Comparison of ENCODE assay signal across 10 cellular contexts in the genomic region with DNA sequence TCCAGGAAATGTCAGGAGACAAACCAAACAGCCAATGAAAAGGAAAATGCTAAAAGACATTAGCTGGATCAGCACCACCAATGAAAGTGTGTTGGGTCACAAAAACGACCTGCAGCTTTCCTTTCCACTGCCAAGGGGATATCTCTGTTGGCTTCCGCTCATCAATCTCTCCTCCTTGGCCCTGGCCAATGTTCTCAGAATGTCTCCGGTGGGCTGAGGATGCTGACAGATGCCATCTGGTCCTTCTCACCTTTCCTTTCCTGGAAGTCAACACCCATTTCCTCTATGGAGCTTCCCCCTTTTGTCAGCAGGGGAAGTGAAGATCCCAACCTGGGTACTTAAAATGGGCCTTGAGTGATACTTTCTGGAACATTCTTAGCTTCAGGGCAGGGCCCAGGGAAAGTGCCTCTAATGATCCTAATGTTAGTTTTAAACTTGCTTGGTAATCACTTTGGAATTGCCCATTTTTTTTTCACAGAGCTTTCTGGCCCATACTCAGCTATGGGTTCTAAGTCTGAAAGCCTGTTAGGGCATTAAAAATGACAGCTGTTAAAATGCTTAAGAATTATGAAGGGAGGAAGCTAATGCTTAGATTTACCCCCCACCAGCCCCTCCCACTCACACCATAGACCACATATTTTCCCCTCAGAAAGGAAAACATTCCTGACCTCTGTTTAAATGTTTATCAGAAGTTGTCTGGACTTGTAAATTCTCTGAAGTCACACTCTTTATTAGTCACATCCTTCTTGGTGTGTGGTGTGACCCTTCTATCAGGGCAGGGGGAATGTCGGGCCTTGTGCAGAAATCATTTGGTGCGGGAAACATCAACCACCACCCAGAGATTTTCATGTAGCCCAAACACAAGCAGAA. TPM values are rescaled to one million over a fixed set of nuclear protein-coding genes. Genes with fewer than 3 reads are reported as not detected.
A peak's percentile ranks its signal among the peaks of the same experiment; 100 is the strongest.
DNase-seq lines count a peak whose midpoint lies in the region; ATAC-seq, FAIRE-seq and TF ChIP-seq lines count a peak whose summit lies in the region.
"Had no signal": no experiment of that assay in that cellular context is flagged by ENCODE, and none has a peak within 500 bp of the region (broad histone marks: within the 10 kb centered on the region; RNA-seq: fewer than 3 reads in every experiment).

No MANE protein-coding gene starts in this region.

- POLR2A ChIA-PET in HepG2 (lab: Yijun Ruan, JAX): interaction anchor here (1.0 to 1.6 kb wide), 3 partner anchors 18 to 29 kb away, joined by 4 to 7 read pairs (median 5); a partner anchor contains a TSS

- CTCF ChIA-PET in HepG2 (lab: Yijun Ruan, JAX; ENCODE audit: low intra/inter-chr PET ratio, low total read pairs): no interaction called here

- no peak for TF ChIP-seq RAD21 in HepG2 (CRISPR knock-in tag; IDR thresholded peaks at IDR 0.05)

- peak overlapping the region; percentile 36 for H3K4me2 ChIP-seq in HepG2 (ENCODE audit: low read depth, low read length)

- H3K9ac ChIP-seq in HepG2 (ENCODE audit: insufficient read depth, low read depth, low read length): no peak overlapping the region

- H3K27me3 ChIP-seq in HepG2 (ENCODE audit: control insufficient read depth in 1 of 2, insufficient read depth in 2 of 2, low read length in 2 of 2): no peaks in the 10 kb centered on the region
- no peaks in the 10 kb centered on the region for H3K27me3 ChIP-seq in thoracic aorta (replicated peaks; ENCODE audit: insufficient read depth)

- in situ Hi-C loops in HepG2 (cut with HindIII; ENCODE audit: extremely low pct_ligation_motif_present, low pct_unique_long_range_greater_than_20kb): no loop called here

- no peaks in the 10 kb centered on the region for H4K20me1 ChIP-seq in HepG2 (ENCODE audit: insufficient read depth, low read length)

- no TSS peak for BruUV-seq in HepG2 (replicated peaks; lab: Mats Ljungman, UMichigan)

- peak; percentile 62 for DNase-seq in HTR-8/SVneo (ENCODE audit: insufficient read length, low spot score)
- peak; percentile 99 for DNase-seq in choroid plexus epithelial cell (ENCODE audit: low read depth)
- peak; percentile 70 for DNase-seq in HepG2 (ENCODE audit: low spot score)
- DNase-seq in thoracic aorta (ENCODE audit: low spot score): no peak
- no peak for DNase-seq in activated CD4-positive, CD25-positive, alpha-beta regulatory T cell treated with anti-CD3 and anti-CD28 coated beads, Interleukin-2, amount 50 U/mL, for 72 hours
- DNase-seq in NCI-H748 treated with DMSO at 0.1 percent for 48 hours (lab: John Stamatoyannopoulos, UW): no peak
- DNase-seq in DMS153 (lab: John Stamatoyannopoulos, UW): no peak
- DNase-seq: naive thymus-derived CD4-positive, alpha-beta T cell; NCI-H1436 had no signal

- H3K79me2 ChIP-seq in HepG2 (ENCODE audit: insufficient read depth, low read length): no peaks in the 10 kb centered on the region

- TF ChIP-seq POLR2A in HepG2 (IDR thresholded peaks at IDR 0.05; ENCODE audit: insufficient read depth in 1 of 2, low read depth in 2 of 2, low read length in 2 of 2): no peak

- WGBS in HepG2 (ENCODE audit: low lambda C conversion rate): 40% methylated on average over 5 of the region's 5 CpGs

- H2AFZ ChIP-seq in HepG2 (ENCODE audit: low read length): no peak overlapping the region

- TF ChIP-seq CTCF in choroid plexus epithelial cell (conservative IDR thresholded peaks at IDR 0.05; ENCODE audit: low read depth, low read length) (no peak), HepG2 (CRISPR knock-in tag; IDR thresholded peaks at IDR 0.05) (no peak), thoracic aorta (IDR thresholded peaks at IDR 0.05) (no peak)

- TF ChIP-seq EP300 in HepG2 (IDR thresholded peaks at IDR 0.05; ENCODE audit: low read depth in 2 of 2, low read length in 2 of 2) (no peak), HepG2 (CRISPR knock-in tag; IDR thresholded peaks at IDR 0.05; ENCODE audit: borderline replicate concordance) (no peak)

- no peaks in the 10 kb centered on the region for H3K36me3 ChIP-seq in HepG2 (replicated peaks in 1 of 2; ENCODE audit: control insufficient read depth in 1 of 2, insufficient read depth in 2 of 2, low read length in 2 of 2)
- no peaks in the 10 kb centered on the region for H3K36me3 ChIP-seq in thoracic aorta

- FAIRE-seq in HTR-8/SVneo (lab: Jason Lieb, UNC): no peak
- no peak for FAIRE-seq in HepG2 (lab: Jason Lieb, UNC)

- ATAC-seq in HepG2: peak; percentile 61; the same call in 2 of the 3 replicates
- peak; percentile 92 for ATAC-seq in thoracic aorta (ENCODE audit: insufficient number of reproducible peaks, low FRiP score, low read depth)
- ATAC-seq in HG03280 (IDR thresholded peaks at IDR 0.05; ENCODE audit: unreplicated experiment): no peak
- ATAC-seq: naive thymus-derived CD4-positive, alpha-beta T cell had no signal

- H3K9me3 ChIP-seq in HepG2 (ENCODE audit: low read length): no peaks in the 10 kb centered on the region
- no peaks in the 10 kb centered on the region for H3K9me3 ChIP-seq in thoracic aorta

- H3K4me3 ChIP-seq in choroid plexus epithelial cell (ENCODE audit: low read depth, low read length) (no peak overlapping the region), HepG2 (replicated peaks in 1 of 3; ENCODE audit: insufficient read depth in 1 of 3, low read depth in 2 of 3, low read length in 3 of 3) (no peak overlapping the region; a peak in 1 of 6 replicates), thoracic aorta (peak overlapping the region; percentile 17)

- intact Hi-C loops in HepG2 (cut with micrococcal nuclease; ENCODE audit: unreplicated experiment): no loop called here

- H3K27ac ChIP-seq in HepG2 (ENCODE audit: extremely low read length, insufficient read depth, low read length): no peak overlapping the region
- H3K27ac ChIP-seq in thoracic aorta: peak overlapping the region; percentile 92 to 96

- H3K4me1 ChIP-seq in HepG2 (ENCODE audit: insufficient read depth, low read length) (peaks cover 40% of the 10 kb centered on the region), thoracic aorta (ENCODE audit: control insufficient read depth in 1 of 2, low read depth in 2 of 2) (peaks cover 62 to 93% of the 10 kb centered on the region in 2 donors)

TF ChIP-seq in HepG2, 621 proteins besides CTCF, POLR2A, EP300 and RAD21:
- TF ChIP-seq RARA (CRISPR knock-in tag; IDR thresholded peaks at IDR 0.05): peak; percentile 41; the same call in 1 of the 2 replicates
- no peak for TF ChIP-seq KAT8 (CRISPR knock-in tag; IDR thresholded peaks at IDR 0.05)
- TF ChIP-seq, protein P1, sequence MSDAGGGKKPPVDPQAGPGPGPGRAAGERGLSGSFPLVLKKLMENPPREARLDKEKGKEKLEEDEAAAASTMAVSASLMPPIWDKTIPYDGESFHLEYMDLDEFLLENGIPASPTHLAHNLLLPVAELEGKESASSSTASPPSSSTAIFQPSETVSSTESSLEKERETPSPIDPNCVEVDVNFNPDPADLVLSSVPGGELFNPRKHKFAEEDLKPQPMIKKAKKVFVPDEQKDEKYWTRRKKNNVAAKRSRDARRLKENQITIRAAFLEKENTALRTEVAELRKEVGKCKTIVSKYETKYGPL (CRISPR knock-in tag; IDR thresholded peaks at IDR 0.05): no peak
- TF ChIP-seq ZNF468 (CRISPR knock-in tag; IDR thresholded peaks at IDR 0.05): no peak

RNA-seq across cellular contexts. Expression of a gene that starts 29.2 kb away (rescaled TPM):
- total RNA-seq in HepG2 (2016; rRNA removed; fragmentation: Illumina TruSeq; extraction: Trizol) (0.32 and 1.1 TPM in 2 replicates), thoracic aorta (1,000 to 10,000 TPM; 4,453 to 6,615 TPM)
- 0.30 TPM in 1 of 2 replicates, not detected in the other for total RNA-seq in HepG2 (2016; cell fraction: cytosol; rRNA removed; fragmentation: Illumina TruSeq; extraction: Trizol; ENCODE audit: low read depth)
- 0.46 and 0.52 TPM in 2 replicates for total RNA-seq in HepG2 (2016; cell fraction: insoluble cytoplasmic fraction; rRNA removed; fragmentation: Illumina TruSeq; extraction: Trizol)
- not detected in 2 replicates for total RNA-seq in HepG2 (2016; cell fraction: membrane; rRNA removed; fragmentation: Illumina TruSeq; extraction: Trizol)
- 0.93 and 0.94 TPM in 2 replicates for total RNA-seq in HepG2 (2016; cell fraction: nucleus; rRNA removed; fragmentation: Illumina TruSeq; extraction: Trizol)
- 1.3 and 1.6 TPM in 2 replicates for polyA plus RNA-seq in HepG2 (2011; rRNA removed)
- 0.96 and 1.2 TPM in 2 replicates for polyA plus RNA-seq in HepG2 (2011; cell fraction: cytosol; rRNA removed)
- 0.83 and 1.3 TPM in 2 replicates for polyA plus RNA-seq in HepG2 (2011; cell fraction: nucleus; rRNA removed)
- polyA plus RNA-seq in HepG2 (2012): 0.36 and 0.42 TPM in 2 replicates
- 0.14 and 0.24 TPM in 2 replicates for polyA plus RNA-seq in HepG2 (2016; cell fraction: cytosol; fragmentation: Illumina TruSeq; extraction: Trizol; ENCODE audit: low read depth)
- polyA plus RNA-seq in HepG2 (2016; cell fraction: insoluble cytoplasmic fraction; fragmentation: Illumina TruSeq; extraction: Trizol; ENCODE audit: low read depth): 0.52 and 0.59 TPM in 2 replicates
- 0.27 and 0.38 TPM in 2 replicates for polyA plus RNA-seq in HepG2 (2016; cell fraction: membrane; fragmentation: Illumina TruSeq; extraction: Trizol; ENCODE audit: low read depth)
- polyA plus RNA-seq in HepG2 (2016; cell fraction: nucleus; fragmentation: Illumina TruSeq; extraction: Trizol; ENCODE audit: insufficient read depth, low read depth): 1.6 and 1.9 TPM in 2 replicates
- 0.62 and 1.8 TPM in 2 replicates for polyA minus RNA-seq in HepG2 (2011; rRNA and poly(A)+ RNA removed; ENCODE audit: low replicate concordance)
- polyA minus RNA-seq in HepG2 (2011; cell fraction: cytosol; rRNA and poly(A)+ RNA removed): 0.53 and 1.3 TPM in 2 replicates
- polyA minus RNA-seq in HepG2 (2011; cell fraction: nucleus; rRNA and poly(A)+ RNA removed): not detected in 2 replicates

Comparison
In these comparisons a context has a peak if more than half of its experiments do, and no peak if none do; other contexts are left out.
1. DNase-seq: peak in HTR-8/SVneo (single experiment), choroid plexus epithelial cell (single experiment) and HepG2 (single experiment); none in thoracic aorta (single experiment), activated CD4-positive, CD25-positive, alpha-beta regulatory T cell treated with anti-CD3 and anti-CD28 coated beads, Interleukin-2, amount 50 U/mL, for 72 hours (single experiment), NCI-H748 treated with DMSO at 0.1 percent for 48 hours (single experiment) and DMS153 (single experiment).
2. RNA of a gene that starts 29.2 kb away (total RNA-seq): 4,453 to 6,615 TPM in thoracic aorta; 0.30 to 1.1 TPM in HepG2; every median in the first group is over 1,000 times any median in the second.